23 cellular contexts compared by ENCODE assay signal in the genomic region with DNA sequence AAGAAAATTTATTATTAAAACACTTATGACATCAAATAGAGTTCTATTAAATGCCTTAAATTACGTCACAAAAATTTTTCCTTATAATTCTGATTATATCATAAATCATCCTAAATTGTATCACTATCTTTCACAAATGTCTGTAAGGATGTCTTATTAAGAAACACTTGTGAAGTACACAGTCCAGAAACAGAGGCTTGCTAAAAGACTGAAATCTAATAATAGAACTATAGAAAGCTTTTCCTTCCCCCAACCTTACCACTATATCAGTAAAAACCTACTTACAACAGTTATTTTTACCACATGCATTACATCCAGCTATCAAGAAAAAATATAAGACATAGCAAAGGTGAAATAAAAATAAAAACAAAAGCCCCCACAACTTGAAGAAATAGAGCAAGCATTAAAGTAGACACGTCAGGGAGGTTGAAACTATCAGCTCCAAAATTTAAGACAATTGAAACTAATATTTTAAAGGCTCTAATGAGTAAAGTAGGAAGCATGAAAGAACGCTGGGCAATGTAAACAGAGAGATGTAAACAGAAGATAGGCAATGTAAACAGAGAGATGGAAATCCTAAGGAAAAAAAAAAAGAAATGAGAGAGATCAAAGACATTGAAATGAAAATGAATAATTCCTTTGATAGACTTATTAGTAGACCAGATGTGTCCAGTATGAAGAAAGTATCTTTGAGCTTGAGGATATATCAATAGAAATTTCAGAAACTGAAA.
"Had no signal": no experiment of that assay in that cellular context is flagged by ENCODE, and none has a peak within 500 bp of the region (broad histone marks: within the 10 kb centered on the region; RNA-seq: fewer than 3 reads in every experiment).

No MANE protein-coding gene starts in this region.

- H3K27ac ChIP-seq: dorsolateral prefrontal cortex, gastrocnemius medialis, neural progenitor cell, parathyroid adenoma, skin epidermis, suprapubic skin, transverse colon, upper lobe of right lung, uterus had no signal

- H3K4me1 ChIP-seq: gastrocnemius medialis, neural progenitor cell, parathyroid adenoma, suprapubic skin, transverse colon, upper lobe of right lung, uterus had no signal

- FAIRE-seq: colon, islet of Langerhans had no signal

- H3K9ac ChIP-seq: neural progenitor cell, parathyroid adenoma had no signal

- H3K36me3 ChIP-seq: gastrocnemius medialis, neural progenitor cell, suprapubic skin, transverse colon, upper lobe of right lung, uterus had no signal

- H3K4me2 ChIP-seq: neural progenitor cell had no signal

- H3K4me3 ChIP-seq: dorsolateral prefrontal cortex, gastrocnemius medialis, neural progenitor cell, skin epidermis, suprapubic skin, transverse colon, upper lobe of right lung, uterus had no signal

- H3K79me2 ChIP-seq: parathyroid adenoma had no signal

- H3K9me3 ChIP-seq: gastrocnemius medialis, suprapubic skin, transverse colon, upper lobe of right lung, uterus had no signal

- DNase-seq: dorsolateral prefrontal cortex; effector CD4-positive, alpha-beta T cell; gastrocnemius medialis; head of caudate nucleus; hippocampal formation; left colon; mesendoderm; midbrain; naive thymus-derived CD4-positive, alpha-beta T cell; stimulated activated CD4-positive, alpha-beta T cell treated with anti-CD3 and anti-CD28 coated beads, Interleukin-15, amount 100 ng/mL, for 24 hours; stimulated activated CD4-positive, alpha-beta T cell treated with anti-CD3 and anti-CD28 coated beads, Interleukin-2, amount 100 ng/mL, for 48 hours; stimulated activated CD8-positive, alpha-beta memory T cell treated with anti-CD3 and anti-CD28 coated beads, Interleukin-4, amount 100 ng/mL, for 48 hours; stimulated activated naive CD4-positive, alpha-beta T cell; stimulated activated naive CD8-positive, alpha-beta T cell treated with anti-CD3 and anti-CD28 coated beads, Interleukin-15, amount 100 ng/mL, for 72 hours; transverse colon; upper lobe of right lung; uterus had no signal

- H2AFZ ChIP-seq: neural progenitor cell, parathyroid adenoma had no signal

- ATAC-seq: gastrocnemius medialis; left colon; naive thymus-derived CD4-positive, alpha-beta T cell; stimulated activated naive CD8-positive, alpha-beta T cell treated with anti-CD3 and anti-CD28 coated beads, Interleukin-15, amount 100 ng/mL, for 72 hours; upper lobe of right lung had no signal

- H3K27me3 ChIP-seq: dorsolateral prefrontal cortex, gastrocnemius medialis, neural progenitor cell, suprapubic skin, transverse colon, upper lobe of right lung, uterus had no signal
